19 cellular contexts compared by ENCODE assay signal in genomic region chr10:113504423-113504822, GRCh38. TPM values are rescaled to one million over a fixed set of nuclear protein-coding genes. Genes with fewer than 3 reads are reported as not detected.
DNase-seq lines count a peak whose midpoint lies in the region; ATAC-seq and TF ChIP-seq lines count a peak whose summit lies in the region.
"Had no signal": no experiment of that assay in that cellular context is flagged by ENCODE, and none has a peak within 500 bp of the region (broad histone marks: within the 10 kb centered on the region; RNA-seq: fewer than 3 reads in every experiment).

No MANE protein-coding gene starts in this region.

- H3K9me2 ChIP-seq in GM23248 (ENCODE audit: insufficient read depth) (no peaks in the 10 kb centered on the region; the same call in 1 of the 2 replicates), HCT116 (ENCODE audit: insufficient read depth) (no peaks in the 10 kb centered on the region)

- peak; percentile 38 for DNase-seq in GM23248
- DNase-seq in HCT116 (ENCODE audit: low read depth, low spot score), result no peak
- peak; percentile 30 for DNase-seq in epithelial cell of esophagus (ENCODE audit: low read depth)
- peak; percentile 23 for DNase-seq in islet precursor cell
- no peak for DNase-seq in NCI-H2196 (lab: John Stamatoyannopoulos, UW; ENCODE audit: unreplicated experiment)
- DNase-seq in testis, result no peak
- DNase-seq: CD4-positive, alpha-beta memory T cell; DMS153; DMS79; GDM1; HCEC 1CT; KBM-7 had no signal

- H2AFZ ChIP-seq in GM23248, result no peak overlapping the region
- no peak overlapping the region for H2AFZ ChIP-seq in HCT116 (ENCODE audit: low read depth, low read length, poor library complexity, severe bottlenecking)

- TF ChIP-seq CTCF in HCT116 (IDR thresholded peaks at IDR 0.05 in 2 of 3, conservative IDR thresholded peaks at IDR 0.05 in 1 of 3; ENCODE audit: borderline replicate concordance in 1 of 3, insufficient read depth in 1 of 3, low read depth in 2 of 3, low read length in 2 of 3) (no peak), epithelial cell of esophagus (IDR thresholded peaks at IDR 0.05; ENCODE audit: insufficient read depth, low read depth, low read length, missing control alignments) (no peak), testis (IDR thresholded peaks at IDR 0.05) (no peak)

- no TSS peak for BruUV-seq in HCT116 (replicated peaks; lab: Mats Ljungman, UMichigan)

- H3K4me3 ChIP-seq in GM23248, result no peak overlapping the region
- H3K4me3 ChIP-seq in HCT116 (replicated peaks in 1 of 2; ENCODE audit: low read depth in 1 of 2, low read length in 2 of 2), result no peak overlapping the region
- no peak overlapping the region for H3K4me3 ChIP-seq in epithelial cell of esophagus (ENCODE audit: low read length)
- no peak overlapping the region for H3K4me3 ChIP-seq in testis
- H3K4me3 ChIP-seq: A549, BLaER1 had no signal

- H3K27ac ChIP-seq in GM23248 (no peak overlapping the region), HCT116 (ENCODE audit: low read depth, low read length) (no peak overlapping the region), testis (no peak overlapping the region)
- H3K27ac ChIP-seq: A549, BLaER1 had no signal

- peaks cover 7% of the 10 kb centered on the region; the same call in 1 of the 2 replicates for H3K4me1 ChIP-seq in GM23248 (ENCODE audit: insufficient read depth)
- no peaks in the 10 kb centered on the region for H3K4me1 ChIP-seq in HCT116 (ENCODE audit: control insufficient read depth in 1 of 2, insufficient read depth in 2 of 2, low read length in 2 of 2)
- H3K4me1 ChIP-seq in testis, result no peaks in the 10 kb centered on the region
- H3K4me1 ChIP-seq: A549, BLaER1 had no signal

- intact Hi-C loops in HCT116 (cut with micrococcal nuclease), result no loop called here
- intact Hi-C loops in testis (cut with DNase I; ENCODE audit: low total_unique reads), result no loop called here

- H3K36me3 ChIP-seq in GM23248 (ENCODE audit: low read depth), result no peaks in the 10 kb centered on the region
- no peaks in the 10 kb centered on the region for H3K36me3 ChIP-seq in HCT116 (ENCODE audit: control insufficient read depth in 1 of 2, insufficient read depth in 2 of 2, low read length in 2 of 2)
- no peaks in the 10 kb centered on the region for H3K36me3 ChIP-seq in testis (ENCODE audit: low read depth, missing control alignments)
- H3K36me3 ChIP-seq: BLaER1 had no signal

- H3K4me2 ChIP-seq in GM23248 (ENCODE audit: unreplicated experiment) (no peak overlapping the region), HCT116 (ENCODE audit: low read length) (no peak overlapping the region)
- H3K4me2 ChIP-seq: A549, BLaER1 had no signal

- RAD21 ChIA-PET in HCT116 (lab: Charles Lee; ENCODE audit: low non-redundant PET in 1 of 2, low total read pairs in 2 of 2, uncharacterized antibody in 2 of 2, unreplicated experiment in 2 of 2), result no interaction called here

- POLR2A ChIA-PET in HCT116 (lab: Charles Lee), result no interaction called here

- no peaks in the 10 kb centered on the region for H3F3A ChIP-seq in GM23248 (ENCODE audit: insufficient read depth)

- WGBS in GM23248 (ENCODE audit: low coverage in 1 of 2, low lambda C conversion rate in 2 of 2, missing lambda C conversion rate in 2 of 2), 2 experiments, result 42 to 50% methylated on average over 3 of the region's 3 CpGs
- WGBS in testis, 2 donors, result 80 to 81% methylated on average over 3 of the region's 3 CpGs

- ATAC-seq in HCT116 (no peak), GM18867 (IDR thresholded peaks at IDR 0.05; ENCODE audit: unreplicated experiment) (no peak)
- ATAC-seq: A549 had no signal

- H4K20me1 ChIP-seq in GM23248 (ENCODE audit: insufficient read depth) (no peaks in the 10 kb centered on the region), HCT116 (ENCODE audit: insufficient read depth) (no peaks in the 10 kb centered on the region)
- H4K20me1 ChIP-seq: BLaER1 had no signal

- CTCF ChIA-PET in HCT116 (lab: Charles Lee), result no interaction called here

- H3K79me2 ChIP-seq in GM23248 (ENCODE audit: insufficient read depth) (no peaks in the 10 kb centered on the region), HCT116 (ENCODE audit: insufficient read depth, low read length) (no peaks in the 10 kb centered on the region)

- TF ChIP-seq RAD21 in HCT116 (IDR thresholded peaks at IDR 0.05; ENCODE audit: low read depth), result no peak

- in situ Hi-C loops in GM23248 (cut with MboI), result no loop called here

- TF ChIP-seq POLR2A in HCT116 (IDR thresholded peaks at IDR 0.05; ENCODE audit: borderline replicate concordance, extremely low read depth, insufficient read depth, insufficient read length) (no peak), testis (IDR thresholded peaks at IDR 0.05) (no peak)

- H3K9me3 ChIP-seq in GM23248 (ENCODE audit: low read depth) (no peaks in the 10 kb centered on the region), HCT116 (ENCODE audit: control insufficient read depth in 1 of 2, insufficient read depth in 1 of 2, low read depth in 1 of 2, low read length in 2 of 2) (no peaks in the 10 kb centered on the region), testis (no peaks in the 10 kb centered on the region)
- H3K9me3 ChIP-seq: BLaER1 had no signal

- H3K9ac ChIP-seq in GM23248, result no peak overlapping the region
- H3K9ac ChIP-seq in HCT116 (ENCODE audit: low read length), result no peak overlapping the region
- H3K9ac ChIP-seq: BLaER1 had no signal

- no peaks in the 10 kb centered on the region; the same call in 1 of the 2 replicates for H3K27me3 ChIP-seq in GM23248 (replicated peaks; ENCODE audit: insufficient read depth)
- H3K27me3 ChIP-seq in HCT116 (ENCODE audit: insufficient read depth, low read length), result peaks cover 19% of the 10 kb centered on the region
- no peaks in the 10 kb centered on the region for H3K27me3 ChIP-seq in testis
- H3K27me3 ChIP-seq: BLaER1 had no signal

TF ChIP-seq in HCT116, 20 proteins besides CTCF, POLR2A, EP300 and RAD21:
- TF ChIP-seq, protein P1, sequence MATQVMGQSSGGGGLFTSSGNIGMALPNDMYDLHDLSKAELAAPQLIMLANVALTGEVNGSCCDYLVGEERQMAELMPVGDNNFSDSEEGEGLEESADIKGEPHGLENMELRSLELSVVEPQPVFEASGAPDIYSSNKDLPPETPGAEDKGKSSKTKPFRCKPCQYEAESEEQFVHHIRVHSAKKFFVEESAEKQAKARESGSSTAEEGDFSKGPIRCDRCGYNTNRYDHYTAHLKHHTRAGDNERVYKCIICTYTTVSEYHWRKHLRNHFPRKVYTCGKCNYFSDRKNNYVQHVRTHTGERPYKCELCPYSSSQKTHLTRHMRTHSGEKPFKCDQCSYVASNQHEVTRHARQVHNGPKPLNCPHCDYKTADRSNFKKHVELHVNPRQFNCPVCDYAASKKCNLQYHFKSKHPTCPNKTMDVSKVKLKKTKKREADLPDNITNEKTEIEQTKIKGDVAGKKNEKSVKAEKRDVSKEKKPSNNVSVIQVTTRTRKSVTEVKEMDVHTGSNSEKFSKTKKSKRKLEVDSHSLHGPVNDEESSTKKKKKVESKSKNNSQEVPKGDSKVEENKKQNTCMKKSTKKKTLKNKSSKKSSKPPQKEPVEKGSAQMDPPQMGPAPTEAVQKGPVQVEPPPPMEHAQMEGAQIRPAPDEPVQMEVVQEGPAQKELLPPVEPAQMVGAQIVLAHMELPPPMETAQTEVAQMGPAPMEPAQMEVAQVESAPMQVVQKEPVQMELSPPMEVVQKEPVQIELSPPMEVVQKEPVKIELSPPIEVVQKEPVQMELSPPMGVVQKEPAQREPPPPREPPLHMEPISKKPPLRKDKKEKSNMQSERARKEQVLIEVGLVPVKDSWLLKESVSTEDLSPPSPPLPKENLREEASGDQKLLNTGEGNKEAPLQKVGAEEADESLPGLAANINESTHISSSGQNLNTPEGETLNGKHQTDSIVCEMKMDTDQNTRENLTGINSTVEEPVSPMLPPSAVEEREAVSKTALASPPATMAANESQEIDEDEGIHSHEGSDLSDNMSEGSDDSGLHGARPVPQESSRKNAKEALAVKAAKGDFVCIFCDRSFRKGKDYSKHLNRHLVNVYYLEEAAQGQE (IDR thresholded peaks at IDR 0.05; ENCODE audit: low read depth), result no peak
- peak; percentile 20; the same call in 1 of the 2 replicates for TF ChIP-seq ZFX (IDR thresholded peaks at IDR 0.05)
TF ChIP-seq in HCT116: peak in this region for 1.

RNA-seq across cellular contexts. Expression of gene HABP2, which starts 48.4 kb away (rescaled TPM):
- total RNA-seq in GM23248 (2014; rRNA removed; shearing (Covaris generic)), result not detected in 2 replicates
- polyA plus RNA-seq in GM23248 (2016; fragmentation: Nextera tagmentation; extraction: Ambion mirVana) (not detected in 2 replicates), testis (ENCODE audit: insufficient read depth, low read depth, low replicate concordance) (1.9 TPM)
- total RNA-seq in HCT116 (2021; ENCODE audit: unreplicated experiment) (0.20 TPM), testis (under 1 TPM in 1 of 2 donors, not detected in 1; 0.37 TPM)
- polyA plus RNA-seq in HCT116 (2012), result 0.03 TPM in 1 of 2 replicates, not detected in the other
- total RNA-seq: CD4-positive, alpha-beta memory T cell; Daoy; H4 had no signal
- polyA plus RNA-seq: CD14-positive monocyte; CD4-positive, alpha-beta memory T cell; IgD-negative memory B cell had no signal

Comparison
In these comparisons a context has a peak if more than half of its experiments do, and no peak if none do; other contexts are left out.
1. DNase-seq: peak in GM23248 (single experiment), epithelial cell of esophagus (single experiment) and islet precursor cell (single experiment); none in HCT116 (single experiment), NCI-H2196 (single experiment) and testis (single experiment).